In genomic region chr6:107847844-107848802, GRCh38 we compare ENCODE assay signal across 1 cellular context.
TF ChIP-seq lines count a peak whose summit lies in the region.

No MANE protein-coding gene starts in this region.

TF ChIP-seq in HepG2, 621 proteins besides CTCF, POLR2A, EP300 and RAD21 (continued from another document and continues in another):
- TF ChIP-seq PLSCR1 (CRISPR knock-in tag; IDR thresholded peaks at IDR 0.05; ENCODE audit: borderline replicate concordance): no peak
- TF ChIP-seq ZSCAN31 (CRISPR knock-in tag; IDR thresholded peaks at IDR 0.05; ENCODE audit: low read depth): peak; percentile 53; the same call in 1 of the 2 replicates
- no peak for TF ChIP-seq HOXA9 (CRISPR knock-in tag; IDR thresholded peaks at IDR 0.05; ENCODE audit: borderline replicate concordance)
- 0 out of 2 replicates have a peak, but pooled peaks have one; percentile 41 for TF ChIP-seq ZNF792 (CRISPR knock-in tag; IDR thresholded peaks at IDR 0.05)
- 0 out of 2 replicates have a peak, but pooled peaks have one; percentile 51 for TF ChIP-seq ZNF224 (CRISPR knock-in tag; IDR thresholded peaks at IDR 0.05)
- TF ChIP-seq SALL2 (CRISPR knock-in tag; IDR thresholded peaks at IDR 0.05): peak; percentile 31; the same call in 1 of the 2 replicates
- peak; percentile 22; the same call in 1 of the 2 replicates for TF ChIP-seq AHDC1 (CRISPR knock-in tag; IDR thresholded peaks at IDR 0.05; ENCODE audit: borderline replicate concordance)
- 0 out of 2 replicates have a peak, but pooled peaks have one; percentile 54 for TF ChIP-seq SNAPC5 (CRISPR knock-in tag; IDR thresholded peaks at IDR 0.05; ENCODE audit: borderline replicate concordance)
- TF ChIP-seq PATZ1 (CRISPR knock-in tag; IDR thresholded peaks at IDR 0.05): peak; percentile 60; the same call in 1 of the 2 replicates
- no peak for TF ChIP-seq ZKSCAN5 (CRISPR knock-in tag; IDR thresholded peaks at IDR 0.05)
- peak; percentile 25; the same call in 1 of the 2 replicates for TF ChIP-seq ZBTB33 (CRISPR knock-in tag; IDR thresholded peaks at IDR 0.05)
- TF ChIP-seq NFATC3 (CRISPR knock-in tag; IDR thresholded peaks at IDR 0.05): no peak
- TF ChIP-seq ZSCAN21 (CRISPR knock-in tag; IDR thresholded peaks at IDR 0.05; ENCODE audit: borderline replicate concordance): peak; percentile 84; the same call in 1 of the 2 replicates
- 0 out of 2 replicates have a peak, but pooled peaks have one; percentile 43 for TF ChIP-seq ZNF564 (CRISPR knock-in tag; IDR thresholded peaks at IDR 0.05)
- TF ChIP-seq PAXIP1 (CRISPR knock-in tag; conservative IDR thresholded peaks at IDR 0.05): 0 out of 2 replicates have a peak, but pooled peaks have one; percentile 30
- TF ChIP-seq PRDM10 (CRISPR knock-in tag; IDR thresholded peaks at IDR 0.05; ENCODE audit: low read depth): peak; percentile 81; the same call in 1 of the 2 replicates
- peak; percentile 91 for TF ChIP-seq GABPB1 (CRISPR knock-in tag; IDR thresholded peaks at IDR 0.05)
- peak; percentile 89; the same call in 1 of the 2 replicates for TF ChIP-seq HNF1B (CRISPR knock-in tag; IDR thresholded peaks at IDR 0.05)
- peak; percentile 84 for TF ChIP-seq MAX (IDR thresholded peaks at IDR 0.05)
- peak; percentile 55; the same call in 1 of the 2 replicates for TF ChIP-seq KDM5B (CRISPR knock-in tag; IDR thresholded peaks at IDR 0.05; ENCODE audit: borderline replicate concordance)
- peak; percentile 87 for TF ChIP-seq TEAD3 (CRISPR knock-in tag; optimal IDR thresholded peaks at IDR 0.05; ENCODE audit: borderline replicate concordance)
- 0 out of 2 replicates have a peak, but pooled peaks have one; percentile 63 for TF ChIP-seq ATF7-NPFF (CRISPR knock-in tag; IDR thresholded peaks at IDR 0.05; ENCODE audit: low read depth)
- TF ChIP-seq ARHGAP35 (CRISPR knock-in tag; IDR thresholded peaks at IDR 0.05; ENCODE audit: borderline replicate concordance): 0 out of 2 replicates have a peak, but pooled peaks have one; percentile 44
- TF ChIP-seq GPBP1L1 (CRISPR knock-in tag; IDR thresholded peaks at IDR 0.05): no peak
- 0 out of 2 replicates have a peak, but pooled peaks have one; percentile 75 for TF ChIP-seq ZNF761 (CRISPR knock-in tag; conservative IDR thresholded peaks at IDR 0.05)
- no peak for TF ChIP-seq ATRX (CRISPR knock-in tag; IDR thresholded peaks at IDR 0.05; ENCODE audit: borderline replicate concordance)
- no peak for TF ChIP-seq MXD4 (CRISPR knock-in tag; IDR thresholded peaks at IDR 0.05)
- 0 out of 2 replicates have a peak, but pooled peaks have one; percentile 59 for TF ChIP-seq CSRNP1 (CRISPR knock-in tag; IDR thresholded peaks at IDR 0.05)
